ENCODE assay signal across 8 cellular contexts in the genomic region with DNA sequence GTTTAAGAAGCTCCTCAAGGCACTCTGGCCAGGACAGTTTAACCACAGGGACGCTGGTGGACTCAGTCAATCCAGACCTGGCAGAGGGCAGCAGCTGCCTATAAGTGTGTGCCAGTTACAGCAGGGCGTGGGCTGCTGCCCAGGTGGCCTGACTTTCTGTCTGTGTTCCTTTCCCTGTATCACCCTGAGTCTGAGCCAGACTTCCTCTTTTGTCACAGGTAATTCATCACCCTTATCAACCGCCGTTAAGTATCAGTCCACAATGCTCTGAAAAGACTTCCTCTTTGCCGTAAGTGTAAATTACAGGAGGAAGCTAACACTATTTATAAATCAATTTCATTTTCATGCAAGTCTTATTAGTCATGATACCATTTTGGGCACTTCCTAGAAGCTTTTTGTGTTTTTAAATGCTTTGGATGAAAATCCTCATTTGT. TPM values are rescaled to one million over a fixed set of nuclear protein-coding genes. Genes with fewer than 3 reads are reported as not detected.
A peak's percentile ranks its signal among the peaks of the same experiment; 100 is the strongest.
DNase-seq lines count a peak whose midpoint lies in the region; ATAC-seq and TF ChIP-seq lines count a peak whose summit lies in the region.

No MANE protein-coding gene starts in this region.

- H3K9me3 ChIP-seq in duodenal mucosa (ENCODE audit: control insufficient read depth in 1 of 2, low read length in 2 of 2) (no peaks in the 10 kb centered on the region), HAP-1 (peaks cover under 1% of the 10 kb centered on the region; the same call in 1 of the 2 replicates)

- H3K4me1 ChIP-seq in duodenal mucosa (ENCODE audit: control insufficient read depth in 1 of 2, insufficient read depth in 2 of 2, low read length in 2 of 2): peaks cover 43 to 54% of the 10 kb centered on the region in 2 donors
- no peaks in the 10 kb centered on the region for H3K4me1 ChIP-seq in rectal smooth muscle tissue (ENCODE audit: control insufficient read depth, insufficient read depth, low read length)
- peaks cover 6% of the 10 kb centered on the region for H3K4me1 ChIP-seq in HAP-1

- TF ChIP-seq POLR2A in Raji (IDR thresholded peaks at IDR 0.05; ENCODE audit: insufficient read depth, low read depth, low read length): 0 out of 2 replicates have a peak, but pooled peaks have one; percentile 19

- in situ Hi-C loops in HAP-1 (cut with MboI; ENCODE audit: low sequenced_read_pairs): no loop called here

- H3K9ac ChIP-seq in duodenal mucosa (ENCODE audit: low read depth in 1 of 2, low read length in 2 of 2) (peak overlapping the region; percentile 46 to 58), rectal smooth muscle tissue (ENCODE audit: low read length) (no peak overlapping the region)

- H3K4me3 ChIP-seq in GM12875 (ENCODE audit: low read depth, low read length) (peak overlapping the region; percentile 28), duodenal mucosa (ENCODE audit: low read depth in 1 of 2, low read length in 2 of 2) (peak overlapping the region; percentile 57 to 66), rectal smooth muscle tissue (ENCODE audit: low read length) (peak overlapping the region; percentile 38), HAP-1 (no peak overlapping the region)
- H3K4me3 ChIP-seq in Jurkat, Clone E6-1 (ENCODE audit: low read length): peak overlapping the region; percentile 2

- no peaks in the 10 kb centered on the region for H3K36me3 ChIP-seq in duodenal mucosa (ENCODE audit: control insufficient read depth in 1 of 2, insufficient read depth in 2 of 2, low read length in 2 of 2)
- H3K36me3 ChIP-seq in rectal smooth muscle tissue (ENCODE audit: control insufficient read depth, insufficient read depth, low read length): no peaks in the 10 kb centered on the region
- H3K36me3 ChIP-seq in HAP-1 (replicated peaks): no peaks in the 10 kb centered on the region

- TF ChIP-seq CTCF in GM12875 (IDR thresholded peaks at IDR 0.05; ENCODE audit: borderline replicate concordance, insufficient read depth, low read depth, low read length): no peak

- H3K27ac ChIP-seq in duodenal mucosa (ENCODE audit: low read depth, low read length) (peak overlapping the region; percentile 74), rectal smooth muscle tissue (ENCODE audit: low read depth, low read length) (no peak overlapping the region)

- peak; percentile 74 for ATAC-seq in GM21529 (IDR thresholded peaks at IDR 0.05; ENCODE audit: unreplicated experiment)

- DNase-seq in Jurkat, Clone E6-1 (ENCODE audit: low read depth, low spot score): no peak
- DNase-seq in SW480 (ENCODE audit: low spot score) (no peak), HAP-1 (ENCODE audit: low spot score in 2 of 2) (no peak)

- no peaks in the 10 kb centered on the region for H3K27me3 ChIP-seq in duodenal mucosa (ENCODE audit: control insufficient read depth in 1 of 2, insufficient read depth in 2 of 2, low read length in 2 of 2)
- H3K27me3 ChIP-seq in rectal smooth muscle tissue (ENCODE audit: control insufficient read depth, insufficient read depth, low read length): no peaks in the 10 kb centered on the region
- H3K27me3 ChIP-seq in HAP-1 (ENCODE audit: low read depth): no peaks in the 10 kb centered on the region

RNA-seq across cellular contexts. Expression of a gene that starts 7.0 kb away (rescaled TPM):
- polyA plus RNA-seq in Jurkat, Clone E6-1 (2012; ENCODE audit: insufficient read depth, insufficient read length): 19.6 TPM
